ENCODE assay signal across 1 cellular context in the genomic region with DNA sequence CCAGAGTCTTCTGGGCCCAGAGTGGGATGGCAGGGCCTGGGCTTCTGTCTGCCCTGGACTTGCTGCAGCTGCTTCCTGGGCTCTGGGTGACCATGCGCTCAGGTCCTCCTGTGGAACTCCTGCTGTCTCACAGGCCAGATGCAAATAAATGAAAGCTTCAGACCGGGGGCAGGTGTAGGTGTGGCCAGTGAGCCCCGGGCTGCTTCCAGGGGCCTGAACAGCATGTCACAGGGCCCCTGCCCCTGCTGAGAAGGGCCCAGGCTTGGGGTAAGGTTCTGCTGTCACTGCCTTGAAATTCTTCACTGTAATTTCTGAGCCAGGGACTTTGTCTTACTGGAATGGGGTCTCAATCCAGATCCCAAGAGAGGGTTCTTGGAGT.
TF ChIP-seq lines count a peak whose summit lies in the region.

No MANE protein-coding gene starts in this region.

TF ChIP-seq in K562, 482 proteins besides CTCF, POLR2A, EP300 and RAD21 (continues in another document):
- TF ChIP-seq ZNF217 (CRISPR knock-in tag; IDR thresholded peaks at IDR 0.05), result no peak
- TF ChIP-seq NR4A1 (CRISPR knock-in tag; IDR thresholded peaks at IDR 0.05), result no peak
- no peak; the same call in 1 of the 2 replicates for TF ChIP-seq NR4A1 (tag; IDR thresholded peaks at IDR 0.05)
- no peak for TF ChIP-seq SP2 (IDR thresholded peaks at IDR 0.05; ENCODE audit: extremely low read depth, low read depth, low read length, poor library complexity, severe bottlenecking)
- TF ChIP-seq L3MBTL2 (IDR thresholded peaks at IDR 0.05), result peak; percentile 58; the same call in 1 of the 2 replicates
- peak; percentile 37; the same call in 1 of the 2 replicates for TF ChIP-seq PHF8 (IDR thresholded peaks at IDR 0.05; ENCODE audit: borderline replicate concordance, low read length)
- TF ChIP-seq RBM34 (IDR thresholded peaks at IDR 0.05; ENCODE audit: borderline replicate concordance, insufficient read depth, low read length), result no peak
- peak; percentile 69; the same call in 1 of the 2 replicates for TF ChIP-seq ZBTB17 (CRISPR knock-in tag; IDR thresholded peaks at IDR 0.05)
- no peak for TF ChIP-seq ZNF445 (CRISPR knock-in tag; IDR thresholded peaks at IDR 0.05; ENCODE audit: low read depth)
- TF ChIP-seq SIN3B (IDR thresholded peaks at IDR 0.05; ENCODE audit: low read depth), result no peak
- 0 out of 2 replicates have a peak, but pooled peaks have one; percentile 37 for TF ChIP-seq PYGO2 (tag; IDR thresholded peaks at IDR 0.05)
- peak; percentile 25 for TF ChIP-seq TBP (optimal IDR thresholded peaks at IDR 0.05; ENCODE audit: low read depth, low read length)
- 0 out of 2 replicates have a peak, but pooled peaks have one; percentile 7 for TF ChIP-seq SMAD4 (CRISPR knock-in tag; conservative IDR thresholded peaks at IDR 0.05)
- 0 out of 2 replicates have a peak, but pooled peaks have one; percentile 15 for TF ChIP-seq ZNF197 (CRISPR knock-in tag; IDR thresholded peaks at IDR 0.05; ENCODE audit: low read depth)
- TF ChIP-seq HEY1 (CRISPR knock-in tag; IDR thresholded peaks at IDR 0.05; ENCODE audit: borderline replicate concordance), result no peak
- TF ChIP-seq, protein P1, sequence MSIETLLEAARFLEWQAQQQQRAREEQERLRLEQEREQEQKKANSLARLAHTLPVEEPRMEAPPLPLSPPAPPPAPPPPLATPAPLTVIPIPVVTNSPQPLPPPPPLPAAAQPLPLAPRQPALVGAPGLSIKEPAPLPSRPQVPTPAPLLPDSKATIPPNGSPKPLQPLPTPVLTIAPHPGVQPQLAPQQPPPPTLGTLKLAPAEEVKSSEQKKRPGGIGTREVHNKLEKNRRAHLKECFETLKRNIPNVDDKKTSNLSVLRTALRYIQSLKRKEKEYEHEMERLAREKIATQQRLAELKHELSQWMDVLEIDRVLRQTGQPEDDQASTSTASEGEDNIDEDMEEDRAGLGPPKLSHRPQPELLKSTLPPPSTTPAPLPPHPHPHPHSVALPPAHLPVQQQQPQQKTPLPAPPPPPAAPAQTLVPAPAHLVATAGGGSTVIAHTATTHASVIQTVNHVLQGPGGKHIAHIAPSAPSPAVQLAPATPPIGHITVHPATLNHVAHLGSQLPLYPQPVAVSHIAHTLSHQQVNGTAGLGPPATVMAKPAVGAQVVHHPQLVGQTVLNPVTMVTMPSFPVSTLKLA (conservative IDR thresholded peaks at IDR 0.05), result 0 out of 4 replicates have a peak, but pooled peaks of 1 of the 2 experiments have one; percentile 15
- no peak for TF ChIP-seq ILK (tag; IDR thresholded peaks at IDR 0.05; ENCODE audit: borderline replicate concordance, low read depth)
- TF ChIP-seq BDP1 (IDR thresholded peaks at IDR 0.05; ENCODE audit: insufficient read depth, insufficient read length), result no peak
- no peak for TF ChIP-seq MBD2 (IDR thresholded peaks at IDR 0.05; ENCODE audit: borderline replicate concordance, low read depth)
- TF ChIP-seq ZZZ3 (IDR thresholded peaks at IDR 0.05), result no peak
- TF ChIP-seq PRPF4 (IDR thresholded peaks at IDR 0.05; ENCODE audit: insufficient read depth, low read depth, low read length, poor library complexity, severe bottlenecking), result no peak
- no peak for TF ChIP-seq TAF9B (IDR thresholded peaks at IDR 0.05; ENCODE audit: partially characterized antibody)
- TF ChIP-seq SMAD1 (IDR thresholded peaks at IDR 0.05; ENCODE audit: low read depth, low read length, partially characterized antibody), result no peak
- no peak for TF ChIP-seq DEAF1 (CRISPR knock-in tag; IDR thresholded peaks at IDR 0.05)
- no peak for TF ChIP-seq FOXA1 (IDR thresholded peaks at IDR 0.05; ENCODE audit: borderline replicate concordance)
- 0 out of 2 replicates have a peak, but pooled peaks have one; percentile 11 for TF ChIP-seq ZNF583 (CRISPR knock-in tag; IDR thresholded peaks at IDR 0.05)
- 0 out of 2 replicates have a peak, but pooled peaks have one; percentile 33 for TF ChIP-seq SREBF1 (IDR thresholded peaks at IDR 0.05; ENCODE audit: borderline replicate concordance, low read depth, low read length)
- no peak for TF ChIP-seq MCM7 (IDR thresholded peaks at IDR 0.05)
- no peak for TF ChIP-seq ZNF57 (CRISPR knock-in tag; IDR thresholded peaks at IDR 0.05)
- TF ChIP-seq ZNF507 (tag; conservative IDR thresholded peaks at IDR 0.05), result no peak
- TF ChIP-seq MEF2D (tag; conservative IDR thresholded peaks at IDR 0.05; ENCODE audit: low read depth), result no peak
- TF ChIP-seq BRCA1 (IDR thresholded peaks at IDR 0.05), result no peak
- no peak for TF ChIP-seq BRCA1 (CRISPR knock-in tag; IDR thresholded peaks at IDR 0.05)
- TF ChIP-seq SRSF1 (IDR thresholded peaks at IDR 0.05; ENCODE audit: low read depth, low read length), result no peak
- no peak for TF ChIP-seq TSC22D4 (tag; IDR thresholded peaks at IDR 0.05)
- TF ChIP-seq MAZ (CRISPR knock-in tag; conservative IDR thresholded peaks at IDR 0.05 in 1 of 2, IDR thresholded peaks at IDR 0.05 in 1 of 2), result 0 out of 4 replicates have a peak, but pooled peaks of 1 of the 2 experiments have one; percentile 12
- TF ChIP-seq FOXK2 (conservative IDR thresholded peaks at IDR 0.05 in 1 of 2, IDR thresholded peaks at IDR 0.05 in 1 of 2; ENCODE audit: low read depth in 2 of 2), result no peak
- TF ChIP-seq ZNF695 (CRISPR knock-in tag; IDR thresholded peaks at IDR 0.05), result no peak
- TF ChIP-seq, protein P2, sequence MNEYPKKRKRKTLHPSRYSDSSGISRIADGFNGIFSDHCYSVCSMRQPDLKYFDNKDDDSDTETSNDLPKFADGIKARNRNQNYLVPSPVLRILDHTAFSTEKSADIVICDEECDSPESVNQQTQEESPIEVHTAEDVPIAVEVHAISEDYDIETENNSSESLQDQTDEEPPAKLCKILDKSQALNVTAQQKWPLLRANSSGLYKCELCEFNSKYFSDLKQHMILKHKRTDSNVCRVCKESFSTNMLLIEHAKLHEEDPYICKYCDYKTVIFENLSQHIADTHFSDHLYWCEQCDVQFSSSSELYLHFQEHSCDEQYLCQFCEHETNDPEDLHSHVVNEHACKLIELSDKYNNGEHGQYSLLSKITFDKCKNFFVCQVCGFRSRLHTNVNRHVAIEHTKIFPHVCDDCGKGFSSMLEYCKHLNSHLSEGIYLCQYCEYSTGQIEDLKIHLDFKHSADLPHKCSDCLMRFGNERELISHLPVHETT (CRISPR knock-in tag; conservative IDR thresholded peaks at IDR 0.05 in 1 of 2, IDR thresholded peaks at IDR 0.05 in 1 of 2), result no peak; a peak in 1 of 4 replicates
- TF ChIP-seq, protein P3, sequence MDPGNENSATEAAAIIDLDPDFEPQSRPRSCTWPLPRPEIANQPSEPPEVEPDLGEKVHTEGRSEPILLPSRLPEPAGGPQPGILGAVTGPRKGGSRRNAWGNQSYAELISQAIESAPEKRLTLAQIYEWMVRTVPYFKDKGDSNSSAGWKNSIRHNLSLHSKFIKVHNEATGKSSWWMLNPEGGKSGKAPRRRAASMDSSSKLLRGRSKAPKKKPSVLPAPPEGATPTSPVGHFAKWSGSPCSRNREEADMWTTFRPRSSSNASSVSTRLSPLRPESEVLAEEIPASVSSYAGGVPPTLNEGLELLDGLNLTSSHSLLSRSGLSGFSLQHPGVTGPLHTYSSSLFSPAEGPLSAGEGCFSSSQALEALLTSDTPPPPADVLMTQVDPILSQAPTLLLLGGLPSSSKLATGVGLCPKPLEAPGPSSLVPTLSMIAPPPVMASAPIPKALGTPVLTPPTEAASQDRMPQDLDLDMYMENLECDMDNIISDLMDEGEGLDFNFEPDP (CRISPR knock-in tag; IDR thresholded peaks at IDR 0.05), result 0 out of 2 replicates have a peak, but pooled peaks have one; percentile 53
- TF ChIP-seq, protein P4, sequence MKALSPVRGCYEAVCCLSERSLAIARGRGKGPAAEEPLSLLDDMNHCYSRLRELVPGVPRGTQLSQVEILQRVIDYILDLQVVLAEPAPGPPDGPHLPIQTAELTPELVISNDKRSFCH (CRISPR knock-in tag; IDR thresholded peaks at IDR 0.05), result no peak
- TF ChIP-seq, protein P4 (tag; IDR thresholded peaks at IDR 0.05), result peak; percentile 62; the same call in 1 of the 2 replicates
- no peak; the same call in 1 of the 2 replicates for TF ChIP-seq SUPT5H (IDR thresholded peaks at IDR 0.05)
- peak; percentile 56 for TF ChIP-seq RBFOX2 (IDR thresholded peaks at IDR 0.05; ENCODE audit: low read depth, low read length)
- TF ChIP-seq, protein P5, sequence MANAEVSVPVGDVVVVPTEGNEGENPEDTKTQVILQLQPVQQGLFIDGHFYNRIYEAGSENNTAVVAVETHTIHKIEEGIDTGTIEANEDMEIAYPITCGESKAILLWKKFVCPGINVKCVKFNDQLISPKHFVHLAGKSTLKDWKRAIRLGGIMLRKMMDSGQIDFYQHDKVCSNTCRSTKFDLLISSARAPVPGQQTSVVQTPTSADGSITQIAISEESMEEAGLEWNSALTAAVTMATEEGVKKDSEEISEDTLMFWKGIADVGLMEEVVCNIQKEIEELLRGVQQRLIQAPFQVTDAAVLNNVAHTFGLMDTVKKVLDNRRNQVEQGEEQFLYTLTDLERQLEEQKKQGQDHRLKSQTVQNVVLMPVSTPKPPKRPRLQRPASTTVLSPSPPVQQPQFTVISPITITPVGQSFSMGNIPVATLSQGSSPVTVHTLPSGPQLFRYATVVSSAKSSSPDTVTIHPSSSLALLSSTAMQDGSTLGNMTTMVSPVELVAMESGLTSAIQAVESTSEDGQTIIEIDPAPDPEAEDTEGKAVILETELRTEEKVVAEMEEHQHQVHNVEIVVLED (CRISPR knock-in tag; IDR thresholded peaks at IDR 0.05), result no peak
- no peak for TF ChIP-seq SNIP1 (IDR thresholded peaks at IDR 0.05; ENCODE audit: low read depth)
- no peak for TF ChIP-seq RUNX1 (IDR thresholded peaks at IDR 0.05; ENCODE audit: low read depth)
- no peak for TF ChIP-seq EHMT2 (IDR thresholded peaks at IDR 0.05)
- TF ChIP-seq TSHZ1 (CRISPR knock-in tag; IDR thresholded peaks at IDR 0.05), result no peak
- no peak for TF ChIP-seq NFXL1 (CRISPR knock-in tag; IDR thresholded peaks at IDR 0.05)
- 0 out of 2 replicates have a peak, but pooled peaks have one; percentile 38 for TF ChIP-seq PHB (CRISPR knock-in tag; IDR thresholded peaks at IDR 0.05)
- no peak for TF ChIP-seq GTF3C2 (IDR thresholded peaks at IDR 0.05; ENCODE audit: borderline replicate concordance, extremely low read depth, insufficient read length)
- TF ChIP-seq KAT7 (CRISPR knock-in tag; IDR thresholded peaks at IDR 0.05; ENCODE audit: borderline replicate concordance), result no peak
- peak; percentile 14 for TF ChIP-seq GTF2A2 (tag; IDR thresholded peaks at IDR 0.05)
- TF ChIP-seq NFIC (IDR thresholded peaks at IDR 0.05), result no peak
- TF ChIP-seq CCNT2 (IDR thresholded peaks at IDR 0.05; ENCODE audit: borderline replicate concordance, extremely low read depth, insufficient read length, low read depth, low read length), result no peak
- TF ChIP-seq CBX3 (IDR thresholded peaks at IDR 0.05; ENCODE audit: borderline replicate concordance in 1 of 2, low read length in 2 of 2), result no peak
